Comparison of ENCODE assay signal across 17 cellular contexts in the genomic region with DNA sequence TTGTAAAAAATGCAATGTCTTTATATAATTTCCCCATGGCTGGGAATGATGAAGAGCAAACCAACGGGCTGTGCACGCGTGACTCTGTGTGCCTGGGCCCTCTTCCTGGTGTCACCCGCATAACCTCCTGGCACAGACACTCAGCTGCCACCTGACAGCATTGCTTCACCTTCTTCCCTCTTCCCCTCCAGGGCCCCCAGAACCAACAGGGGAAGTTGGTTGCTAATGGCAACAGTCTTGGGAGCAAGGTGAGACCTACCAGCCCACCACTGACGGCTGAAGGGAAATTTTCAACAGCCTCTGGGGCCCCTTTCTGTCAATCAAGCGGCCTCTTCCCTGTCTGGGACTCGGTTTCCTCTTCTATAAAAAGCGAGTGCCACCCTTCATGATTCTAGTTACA. TPM values are rescaled to one million over a fixed set of nuclear protein-coding genes. Genes with fewer than 3 reads are reported as not detected.
DNase-seq lines count a peak whose midpoint lies in the region; ATAC-seq, FAIRE-seq and TF ChIP-seq lines count a peak whose summit lies in the region.
"Had no signal": no experiment of that assay in that cellular context is flagged by ENCODE, and none has a peak within 500 bp of the region (broad histone marks: within the 10 kb centered on the region; RNA-seq: fewer than 3 reads in every experiment).

No MANE protein-coding gene starts in this region.

- peaks cover 7% of the 10 kb centered on the region for H3K4me1 ChIP-seq in foreskin keratinocyte

- H3K36me3 Mint-ChIP-seq in activated T-helper 17 cell treated with anti-CD3 and anti-CD28 coated beads, Interleukin-2, amount 50 U/mL, for 72 hours (ENCODE audit: low read depth): peaks cover 16% of the 10 kb centered on the region

- H4K20me1 ChIP-seq in neural cell (ENCODE audit: insufficient read depth): peaks cover 16% of the 10 kb centered on the region

- no peak overlapping the region for H2AFZ ChIP-seq in neural cell (ENCODE audit: low read depth, low read length)

- no peaks in the 10 kb centered on the region for H3K27me3 Mint-ChIP-seq in activated T-helper 17 cell treated with anti-CD3 and anti-CD28 coated beads, Interleukin-2, amount 50 U/mL, for 72 hours
- H3K27me3 Mint-ChIP-seq: activated CD4-positive, alpha-beta memory T cell treated with anti-CD3 and anti-CD28 coated beads, Interleukin-2, amount 10 ng/mL, durations not matched to agents 7 days and 5 days; dendritic cell treated with granulocyte-macrophage colony-stimulating factor and Interleukin-4, amounts not matched to agents 40 ng/mL and 50 ng/mL, for 4 days had no signal

- H3K9ac ChIP-seq in neural cell (ENCODE audit: low read length): no peak overlapping the region

- H3K36me3 ChIP-seq in KOPT-K1 (ENCODE audit: insufficient read depth, low read length) (peaks cover 63% of the 10 kb centered on the region), neural cell (ENCODE audit: insufficient read depth, low read length) (no peaks in the 10 kb centered on the region)
- H3K36me3 ChIP-seq: adrenal gland had no signal

- H3K4me3 ChIP-seq in neural cell (ENCODE audit: low read length): peak overlapping the region; percentile 35
- H3K4me3 ChIP-seq: adrenal gland, HAP-1, mucosa of descending colon had no signal

- no peaks in the 10 kb centered on the region for H3K9me2 ChIP-seq in neural cell (ENCODE audit: insufficient read depth, low read length)

- no peak overlapping the region for H3K4me3 Mint-ChIP-seq in activated T-helper 17 cell treated with anti-CD3 and anti-CD28 coated beads, Interleukin-2, amount 50 U/mL, for 72 hours
- H3K4me3 Mint-ChIP-seq: activated CD4-positive, alpha-beta memory T cell treated with anti-CD3 and anti-CD28 coated beads, Interleukin-2, amount 10 ng/mL, durations not matched to agents 7 days and 5 days; dendritic cell treated with granulocyte-macrophage colony-stimulating factor and Interleukin-4, amounts not matched to agents 40 ng/mL and 50 ng/mL, for 4 days; T-helper 1 cell treated with Interleukin-12 subunit alpha and Interleukin-12 subunit beta and Interleukin-4 antibody, amounts not matched to agents 30 μg/mL and 1 μg/mL, for 36 hours had no signal

- peaks cover 90% of the 10 kb centered on the region for H3K79me2 ChIP-seq in neural cell (replicated peaks; ENCODE audit: insufficient read depth, low read length)

- H3F3A ChIP-seq in neural cell (ENCODE audit: insufficient read depth, low read length, poor library complexity, severe bottlenecking): no peaks in the 10 kb centered on the region

- peak; percentile 61 for FAIRE-seq in GM12891 (lab: Jason Lieb, UNC)

- no peak for TF ChIP-seq RAD21 in neural cell (conservative IDR thresholded peaks at IDR 0.05)

- H3K27ac Mint-ChIP-seq in activated T-helper 17 cell treated with anti-CD3 and anti-CD28 coated beads, Interleukin-2, amount 50 U/mL, for 72 hours: peak overlapping the region; percentile 63
- H3K27ac Mint-ChIP-seq: activated CD4-positive, alpha-beta memory T cell treated with anti-CD3 and anti-CD28 coated beads, Interleukin-2, amount 10 ng/mL, durations not matched to agents 7 days and 5 days; dendritic cell treated with granulocyte-macrophage colony-stimulating factor and Interleukin-4, amounts not matched to agents 40 ng/mL and 50 ng/mL, for 4 days; T-helper 1 cell treated with Interleukin-12 subunit alpha and Interleukin-12 subunit beta and Interleukin-4 antibody, amounts not matched to agents 30 μg/mL and 1 μg/mL, for 36 hours had no signal

- no peak for TF ChIP-seq EP300 in neural cell (conservative IDR thresholded peaks at IDR 0.05; ENCODE audit: poor library complexity, severe bottlenecking)

- no peak overlapping the region for H3K4me2 ChIP-seq in neural cell (ENCODE audit: low read length)

- TF ChIP-seq POLR2A in GM12891 (IDR thresholded peaks at IDR 0.05; ENCODE audit: low read depth, low read length): no peak

- peaks cover 28% of the 10 kb centered on the region for H3K4me1 Mint-ChIP-seq in activated T-helper 17 cell treated with anti-CD3 and anti-CD28 coated beads, Interleukin-2, amount 50 U/mL, for 72 hours

- H3K27ac ChIP-seq in KOPT-K1 (ENCODE audit: low read depth, low read length, poor library complexity, severe bottlenecking): peak overlapping the region; percentile 49
- H3K27ac ChIP-seq in neural cell (ENCODE audit: low read length): no peak overlapping the region
- no peak overlapping the region for H3K27ac ChIP-seq in foreskin keratinocyte

- H3K27me3 ChIP-seq in neural cell (ENCODE audit: insufficient read depth, low read depth, low read length) (no peaks in the 10 kb centered on the region), foreskin keratinocyte (no peaks in the 10 kb centered on the region)
- H3K27me3 ChIP-seq: adrenal gland had no signal

- no peaks in the 10 kb centered on the region for H3K9me3 ChIP-seq in KOPT-K1 (ENCODE audit: insufficient read depth, low read length, poor library complexity, severe bottlenecking)
- H3K9me3 ChIP-seq in neural cell (ENCODE audit: low read length): no peaks in the 10 kb centered on the region
- H3K9me3 ChIP-seq: adrenal gland, HAP-1, mucosa of descending colon had no signal

- H3K9me3 Mint-ChIP-seq in activated T-helper 17 cell treated with anti-CD3 and anti-CD28 coated beads, Interleukin-2, amount 50 U/mL, for 72 hours: no peaks in the 10 kb centered on the region
- H3K9me3 Mint-ChIP-seq: activated CD4-positive, alpha-beta memory T cell treated with anti-CD3 and anti-CD28 coated beads, Interleukin-2, amount 10 ng/mL, durations not matched to agents 7 days and 5 days; dendritic cell treated with granulocyte-macrophage colony-stimulating factor and Interleukin-4, amounts not matched to agents 40 ng/mL and 50 ng/mL, for 4 days; T-helper 1 cell treated with Interleukin-12 subunit alpha and Interleukin-12 subunit beta and Interleukin-4 antibody, amounts not matched to agents 30 μg/mL and 1 μg/mL, for 36 hours had no signal

- DNase-seq in GM12891 (ENCODE audit: insufficient read length, low spot score): peak; percentile 33
- DNase-seq in GM03348 (ENCODE audit: low spot score): no peak
- DNase-seq in stimulated activated CD4-positive, alpha-beta T cell treated with anti-CD3 and anti-CD28 coated beads, Interleukin-12 subunit alpha, Interleukin-12 subunit beta, amount 100 ng/mL, for 4 hours: no peak
- DNase-seq in foreskin keratinocyte: no peak
- DNase-seq: activated CD4-positive, alpha-beta memory T cell treated with anti-CD3 and anti-CD28 coated beads, Interleukin-2, amount 10 ng/mL, durations not matched to agents 7 days and 5 days; adrenal gland; IMR-90; mucosa of descending colon; NCI-H2029; OCI-M1; stimulated activated CD4-positive, alpha-beta T cell treated with anti-CD3 and anti-CD28 coated beads, Interleukin-4, amount 100 ng/mL, for 1 hour had no signal

- ATAC-seq in activated T-helper 17 cell treated with anti-CD3 and anti-CD28 coated beads, Interleukin-2, amount 50 U/mL, for 72 hours (replicated peaks): no peak
- no peak for ATAC-seq in foreskin keratinocyte
- ATAC-seq: mucosa of descending colon had no signal

- TF ChIP-seq CTCF in neural cell (IDR thresholded peaks at IDR 0.05; ENCODE audit: poor library complexity, severe bottlenecking): no peak
- no peak for TF ChIP-seq CTCF in foreskin keratinocyte (conservative IDR thresholded peaks at IDR 0.05)

TF ChIP-seq in GM12891, 5 proteins besides CTCF, POLR2A, EP300 and RAD21:
- TF ChIP-seq POU2F2 (IDR thresholded peaks at IDR 0.05; ENCODE audit: low read depth, low read length) (0 out of 2 replicates have a peak, but pooled peaks have one; percentile 15), PAX5 (IDR thresholded peaks at IDR 0.05; ENCODE audit: insufficient read depth, low read length, severe bottlenecking) (no peak), POLR2AphosphoS5 (IDR thresholded peaks at IDR 0.05; ENCODE audit: low read depth, low read length) (no peak), SPI1 (IDR thresholded peaks at IDR 0.05; ENCODE audit: low read depth, low read length) (peak; percentile 26; the same call in 1 of the 2 replicates), TAF1 (IDR thresholded peaks at IDR 0.05; ENCODE audit: low read depth, low read length) (no peak)

TF ChIP-seq in neural cell, 6 proteins besides CTCF, POLR2A, EP300 and RAD21:
- TF ChIP-seq SMC3 (conservative IDR thresholded peaks at IDR 0.05; ENCODE audit: poor library complexity) (no peak), TAF1 (IDR thresholded peaks at IDR 0.05; ENCODE audit: low read depth) (no peak), MXI1 (conservative IDR thresholded peaks at IDR 0.05; ENCODE audit: poor library complexity, severe bottlenecking) (no peak), POLR2AphosphoS5 (IDR thresholded peaks at IDR 0.05) (no peak), EZH2 (IDR thresholded peaks at IDR 0.05; ENCODE audit: borderline replicate concordance, insufficient read depth, low read length, poor library complexity, severe bottlenecking) (no peak)
- TF ChIP-seq, protein P1, sequence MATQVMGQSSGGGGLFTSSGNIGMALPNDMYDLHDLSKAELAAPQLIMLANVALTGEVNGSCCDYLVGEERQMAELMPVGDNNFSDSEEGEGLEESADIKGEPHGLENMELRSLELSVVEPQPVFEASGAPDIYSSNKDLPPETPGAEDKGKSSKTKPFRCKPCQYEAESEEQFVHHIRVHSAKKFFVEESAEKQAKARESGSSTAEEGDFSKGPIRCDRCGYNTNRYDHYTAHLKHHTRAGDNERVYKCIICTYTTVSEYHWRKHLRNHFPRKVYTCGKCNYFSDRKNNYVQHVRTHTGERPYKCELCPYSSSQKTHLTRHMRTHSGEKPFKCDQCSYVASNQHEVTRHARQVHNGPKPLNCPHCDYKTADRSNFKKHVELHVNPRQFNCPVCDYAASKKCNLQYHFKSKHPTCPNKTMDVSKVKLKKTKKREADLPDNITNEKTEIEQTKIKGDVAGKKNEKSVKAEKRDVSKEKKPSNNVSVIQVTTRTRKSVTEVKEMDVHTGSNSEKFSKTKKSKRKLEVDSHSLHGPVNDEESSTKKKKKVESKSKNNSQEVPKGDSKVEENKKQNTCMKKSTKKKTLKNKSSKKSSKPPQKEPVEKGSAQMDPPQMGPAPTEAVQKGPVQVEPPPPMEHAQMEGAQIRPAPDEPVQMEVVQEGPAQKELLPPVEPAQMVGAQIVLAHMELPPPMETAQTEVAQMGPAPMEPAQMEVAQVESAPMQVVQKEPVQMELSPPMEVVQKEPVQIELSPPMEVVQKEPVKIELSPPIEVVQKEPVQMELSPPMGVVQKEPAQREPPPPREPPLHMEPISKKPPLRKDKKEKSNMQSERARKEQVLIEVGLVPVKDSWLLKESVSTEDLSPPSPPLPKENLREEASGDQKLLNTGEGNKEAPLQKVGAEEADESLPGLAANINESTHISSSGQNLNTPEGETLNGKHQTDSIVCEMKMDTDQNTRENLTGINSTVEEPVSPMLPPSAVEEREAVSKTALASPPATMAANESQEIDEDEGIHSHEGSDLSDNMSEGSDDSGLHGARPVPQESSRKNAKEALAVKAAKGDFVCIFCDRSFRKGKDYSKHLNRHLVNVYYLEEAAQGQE (IDR thresholded peaks at IDR 0.05; ENCODE audit: borderline replicate concordance): no peak

RNA-seq across cellular contexts. Expression of a gene that starts 33.2 kb away (rescaled TPM):
- 14.3 TPM for polyA plus RNA-seq in GM12891 (2012; ENCODE audit: low read depth, missing spikeins)
- 10 to 100 TPM; 40.3 to 56.3 TPM for total RNA-seq in activated T-helper 17 cell treated with anti-CD3 and anti-CD28 coated beads, Interleukin-2, amount 50 U/mL, for 72 hours
- 77.4 and 97.8 TPM in 2 replicates for polyA plus RNA-seq in neural cell
- 88.0 and 98.6 TPM in 2 replicates for polyA minus RNA-seq in neural cell
- 12.7 and 14.9 TPM in 2 replicates for total RNA-seq in foreskin keratinocyte
- 13.3 and 17.0 TPM in 2 replicates for polyA plus RNA-seq in foreskin keratinocyte
